1 cellular context compared by ENCODE assay signal in genomic region chr17:79829457-79829856, GRCh38.
TF ChIP-seq lines count a peak whose summit lies in the region.

No MANE protein-coding gene starts in this region.

TF ChIP-seq in K562, 482 proteins besides CTCF, POLR2A, EP300 and RAD21:
- TF ChIP-seq XRCC4 (IDR thresholded peaks at IDR 0.05; ENCODE audit: extremely low read depth, insufficient read depth, insufficient read length) (no peak), TCF7L2 (IDR thresholded peaks at IDR 0.05; ENCODE audit: low read depth, low read length) (no peak), MGA (IDR thresholded peaks at IDR 0.05) (no peak), KAT7 (CRISPR knock-in tag; IDR thresholded peaks at IDR 0.05; ENCODE audit: borderline replicate concordance) (0 out of 2 replicates have a peak, but pooled peaks have one; percentile 16), CHD7 (IDR thresholded peaks at IDR 0.05; ENCODE audit: low read depth, low read length) (no peak), KLF13 (tag; IDR thresholded peaks at IDR 0.05; ENCODE audit: borderline replicate concordance, low read depth) (no peak), ARID2 (IDR thresholded peaks at IDR 0.05) (no peak), HDAC3 (IDR thresholded peaks at IDR 0.05; ENCODE audit: borderline replicate concordance, partially characterized antibody) (no peak), FOXK2 (conservative IDR thresholded peaks at IDR 0.05 in 1 of 2, IDR thresholded peaks at IDR 0.05 in 1 of 2; ENCODE audit: low read depth in 2 of 2) (0 out of 4 replicates have a peak, but pooled peaks of 1 of the 2 experiments have one; percentile 10), POLR3A (IDR thresholded peaks at IDR 0.05; ENCODE audit: borderline replicate concordance, extremely low read depth, insufficient read depth, insufficient read length) (no peak), GTF2A2 (tag; IDR thresholded peaks at IDR 0.05) (no peak), NFYB (IDR thresholded peaks at IDR 0.05; ENCODE audit: extremely low read depth, insufficient read length) (no peak), ZFPM2 (CRISPR knock-in tag; IDR thresholded peaks at IDR 0.05) (no peak), RCOR1 (IDR thresholded peaks at IDR 0.05; ENCODE audit: borderline replicate concordance in 1 of 2, low read depth in 2 of 2, low read length in 2 of 2) (no peak), MAZ (CRISPR knock-in tag; conservative IDR thresholded peaks at IDR 0.05 in 1 of 2, IDR thresholded peaks at IDR 0.05 in 1 of 2) (no peak)
